ENCODE assay signal across 22 cellular contexts in the genomic region with DNA sequence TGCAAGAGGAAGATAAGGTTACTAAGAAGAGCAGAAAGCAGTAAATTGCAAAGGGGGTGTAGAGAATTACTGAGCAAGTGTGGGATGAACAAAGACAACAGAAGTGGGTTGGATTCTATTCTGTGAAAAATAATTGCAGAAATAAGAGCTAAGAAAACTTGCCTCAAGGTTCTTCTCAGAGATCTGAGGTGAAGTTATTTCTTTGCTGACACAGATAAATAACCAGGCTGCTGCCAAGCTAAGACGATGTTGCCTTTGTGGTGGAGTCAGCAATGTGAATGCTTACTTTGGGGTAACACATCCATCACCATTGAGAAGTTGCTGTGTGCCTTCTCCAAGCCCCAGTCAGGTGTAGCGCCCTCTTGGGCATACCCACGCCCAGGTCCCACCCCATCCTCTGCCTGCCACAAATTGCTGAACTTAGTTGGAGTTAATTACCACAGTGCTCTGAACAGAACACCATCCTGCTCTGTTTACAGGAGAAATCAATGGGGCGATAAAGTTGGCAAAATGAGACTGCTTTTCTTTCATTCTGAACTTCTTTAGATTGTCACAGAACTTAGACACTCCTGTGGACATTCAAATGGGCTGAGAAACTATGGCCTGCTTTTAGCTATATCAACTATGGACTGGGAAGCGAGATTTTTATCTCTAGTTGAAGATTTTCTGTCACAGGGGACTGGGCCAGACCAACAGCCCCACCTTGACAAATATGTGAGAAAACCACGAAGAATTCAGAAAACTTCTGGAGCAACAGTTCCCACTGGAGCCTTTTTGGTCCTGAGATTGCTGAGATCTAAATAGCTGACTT.
DNase-seq lines count a peak whose midpoint lies in the region; ATAC-seq, FAIRE-seq and TF ChIP-seq lines count a peak whose summit lies in the region.
"Had no signal": no experiment of that assay in that cellular context is flagged by ENCODE, and none has a peak within 500 bp of the region (broad histone marks: within the 10 kb centered on the region; RNA-seq: fewer than 3 reads in every experiment).

No MANE protein-coding gene starts in this region.

- H3K9me3 Mint-ChIP-seq in endothelial cell (ENCODE audit: unreplicated experiment) (peaks cover 2% of the 10 kb centered on the region), osteocyte (ENCODE audit: unreplicated experiment) (peaks cover 7% of the 10 kb centered on the region)
- H3K9me3 Mint-ChIP-seq: activated B cell treated with CpG ODN at 0.5 μM for 24 hours had no signal

- FAIRE-seq in RCC 7860 (lab: Jason Lieb, UNC), result peak; percentile 80
- FAIRE-seq: colon, GM12892 had no signal

- no peak overlapping the region for H3K4me3 Mint-ChIP-seq in endothelial cell (ENCODE audit: unreplicated experiment)
- no peak overlapping the region for H3K4me3 Mint-ChIP-seq in osteocyte (ENCODE audit: unreplicated experiment)
- H3K4me3 Mint-ChIP-seq: activated B cell treated with CpG ODN at 0.5 μM for 24 hours; activated CD8-positive, alpha-beta T cell treated with anti-CD3 and anti-CD28 coated beads, Interleukin-2, amount 10 ng/mL, durations not matched to agents 7 days and 5 days; activated T-cell treated with anti-CD3 and anti-CD28 coated beads, Interleukin-2, amount 50 U/mL, for 24 hours; naive thymus-derived CD8-positive, alpha-beta T cell; stimulated activated naive CD8-positive, alpha-beta T cell treated with anti-CD3 and anti-CD28 coated beads, Interleukin-15, amount 100 ng/mL, for 72 hours had no signal

- peak; percentile 91 for DNase-seq in EH (ENCODE audit: low read depth)
- peak; percentile 21 for DNase-seq in RCC 7860 (ENCODE audit: low spot score)
- DNase-seq in endothelial cell (ENCODE audit: low spot score), result no peak
- DNase-seq in osteocyte (ENCODE audit: extremely low spot score, unreplicated experiment), result no peak
- DNase-seq in HK-2 (ENCODE audit: unreplicated experiment), result no peak
- DNase-seq in activated CD4-positive, alpha-beta T cell treated with anti-CD3 and anti-CD28 coated beads, Interleukin-2, amount 50 U/mL, for 48 hours, result no peak
- DNase-seq in HT-29 (ENCODE audit: low spot score), result no peak
- DNase-seq: activated B cell treated with CpG ODN at 0.5 μM for 24 hours; activated CD8-positive, alpha-beta T cell treated with anti-CD3 and anti-CD28 coated beads, Interleukin-2, amount 10 ng/mL, durations not matched to agents 7 days and 5 days; activated naive CD4-positive, alpha-beta T cell treated with Interleukin-2 at 50 U/mL for 16 hours; activated T-cell treated with anti-CD3 and anti-CD28 coated beads, Interleukin-2, amount 50 U/mL, for 24 hours; aorta; DMS 273 treated with DMSO at 0.1 percent for 48 hours; Karpas-422; naive thymus-derived CD8-positive, alpha-beta T cell; NCI-H1417 treated with DMSO at 0.1 percent for 48 hours; NCI-H2171 treated with DMSO at 0.1 percent for 48 hours; stimulated activated CD4-positive, alpha-beta T cell treated with anti-CD3 and anti-CD28 coated beads, Interleukin-2, amount 100 ng/mL, for 48 hours; stimulated activated naive CD8-positive, alpha-beta T cell treated with anti-CD3 and anti-CD28 coated beads, Interleukin-15, amount 100 ng/mL, for 72 hours had no signal

- peaks cover under 1% of the 10 kb centered on the region for H3K27me3 Mint-ChIP-seq in endothelial cell (ENCODE audit: unreplicated experiment)
- no peaks in the 10 kb centered on the region for H3K27me3 Mint-ChIP-seq in osteocyte (ENCODE audit: unreplicated experiment)
- H3K27me3 Mint-ChIP-seq: activated B cell treated with CpG ODN at 0.5 μM for 24 hours; activated T-cell treated with anti-CD3 and anti-CD28 coated beads, Interleukin-2, amount 50 U/mL, for 24 hours; stimulated activated naive CD8-positive, alpha-beta T cell treated with anti-CD3 and anti-CD28 coated beads, Interleukin-15, amount 100 ng/mL, for 72 hours had no signal

- H3K27ac Mint-ChIP-seq in endothelial cell (ENCODE audit: unreplicated experiment), result peak overlapping the region; percentile 21
- H3K27ac Mint-ChIP-seq in osteocyte (ENCODE audit: unreplicated experiment), result peak overlapping the region; percentile 35
- H3K27ac Mint-ChIP-seq: activated B cell treated with CpG ODN at 0.5 μM for 24 hours; activated T-cell treated with anti-CD3 and anti-CD28 coated beads, Interleukin-2, amount 50 U/mL, for 24 hours; naive thymus-derived CD8-positive, alpha-beta T cell; stimulated activated naive CD8-positive, alpha-beta T cell treated with anti-CD3 and anti-CD28 coated beads, Interleukin-15, amount 100 ng/mL, for 72 hours had no signal

- H3K4me1 Mint-ChIP-seq in endothelial cell (ENCODE audit: unreplicated experiment) (peaks cover 1% of the 10 kb centered on the region), osteocyte (ENCODE audit: unreplicated experiment) (peaks cover 60% of the 10 kb centered on the region)
- H3K4me1 Mint-ChIP-seq: activated B cell treated with CpG ODN at 0.5 μM for 24 hours; naive thymus-derived CD8-positive, alpha-beta T cell had no signal

- TF ChIP-seq CTCF in endothelial cell (IDR thresholded peaks at IDR 0.05; ENCODE audit: unreplicated experiment) (no peak), osteocyte (IDR thresholded peaks at IDR 0.05) (no peak)

- no peak for ATAC-seq in HG03457 (IDR thresholded peaks at IDR 0.05; ENCODE audit: unreplicated experiment)
- ATAC-seq: activated CD8-positive, alpha-beta T cell treated with anti-CD3 and anti-CD28 coated beads, Interleukin-2, amount 10 ng/mL, durations not matched to agents 7 days and 5 days; naive thymus-derived CD8-positive, alpha-beta T cell; stimulated activated naive CD8-positive, alpha-beta T cell treated with anti-CD3 and anti-CD28 coated beads, Interleukin-15, amount 100 ng/mL, for 72 hours had no signal

- H3K36me3 Mint-ChIP-seq in endothelial cell (ENCODE audit: low read depth, unreplicated experiment), result peaks cover 8% of the 10 kb centered on the region
- no peaks in the 10 kb centered on the region for H3K36me3 Mint-ChIP-seq in osteocyte (ENCODE audit: unreplicated experiment)
- H3K36me3 Mint-ChIP-seq: naive thymus-derived CD8-positive, alpha-beta T cell had no signal

Comparison
In these comparisons a context has a peak if more than half of its experiments do, and no peak if none do; other contexts are left out.
1. DNase-seq: peak in EH (single experiment) and RCC 7860 (single experiment); none in endothelial cell (single experiment), osteocyte (single experiment), HK-2 (single experiment), activated CD4-positive, alpha-beta T cell treated with anti-CD3 and anti-CD28 coated beads, Interleukin-2, amount 50 U/mL, for 48 hours (0 of 2) and HT-29 (single experiment).